26 cellular contexts compared by ENCODE assay signal in genomic region chr7:21999896-22000295, GRCh38. TPM values are rescaled to one million over a fixed set of nuclear protein-coding genes. Genes with fewer than 3 reads are reported as not detected.
DNase-seq lines count a peak whose midpoint lies in the region; ATAC-seq and TF ChIP-seq lines count a peak whose summit lies in the region.
"Had no signal": no experiment of that assay in that cellular context is flagged by ENCODE, and none has a peak within 500 bp of the region (broad histone marks: within the 10 kb centered on the region; RNA-seq: fewer than 3 reads in every experiment).

No MANE protein-coding gene starts in this region.

- no peak for TF ChIP-seq CTCF in PC-3 (conservative IDR thresholded peaks at IDR 0.05; ENCODE audit: low read depth, low read length)
- no peak for TF ChIP-seq CTCF in natural killer cell (IDR thresholded peaks at IDR 0.05)

- BruUV-seq in PC-3 (replicated peaks; lab: Mats Ljungman, UMichigan), result no TSS peak

- H3K79me2 ChIP-seq in Karpas-422 (ENCODE audit: low read length) (no peaks in the 10 kb centered on the region), PC-3 (ENCODE audit: low read length) (no peaks in the 10 kb centered on the region)

- H3K27ac ChIP-seq in Karpas-422 (ENCODE audit: low read length) (no peak overlapping the region), PC-3 (ENCODE audit: low read length) (no peak overlapping the region), epithelial cell of prostate (no peak overlapping the region)
- H3K27ac ChIP-seq: BLaER1 treated with 17β-estradiol and CSF1 and Interleukin-3, amounts not matched to agents 10 nM and 100 nM; body of pancreas; right lobe of liver; thoracic aorta; uterus had no signal

- intact Hi-C loops in PC-3 (cut with micrococcal nuclease), result loop anchor here (2.0 to 10.0 kb wide), 4 partner anchors 83 to 573 kb away; partner anchors contain the start of gene SP4
- intact Hi-C loops in natural killer cell (cut with micrococcal nuclease), result loop anchor here (2.0 kb wide), 1 partner anchor 739 kb away; no protein-coding TSS in a partner anchor

- H3K4me3 Mint-ChIP-seq in natural killer cell, result no peak overlapping the region

- H3K4me2 ChIP-seq in Karpas-422 (ENCODE audit: low read depth, low read length, poor library complexity, severe bottlenecking) (no peak overlapping the region), PC-3 (ENCODE audit: low read length) (no peak overlapping the region)
- H3K4me2 ChIP-seq: BLaER1 treated with 17β-estradiol and CSF1 and Interleukin-3, amounts not matched to agents 10 nM and 100 nM had no signal

- no peaks in the 10 kb centered on the region for H3K36me3 Mint-ChIP-seq in natural killer cell

- H3K9me3 ChIP-seq in Karpas-422 (ENCODE audit: low read length), result no peaks in the 10 kb centered on the region
- H3K9me3 ChIP-seq in PC-3 (ENCODE audit: low read length), result no peaks in the 10 kb centered on the region
- H3K9me3 ChIP-seq: BLaER1 treated with 17β-estradiol and CSF1 and Interleukin-3, amounts not matched to agents 10 nM and 100 nM; body of pancreas; right lobe of liver; thoracic aorta; uterus had no signal

- H3K9me3 Mint-ChIP-seq in natural killer cell, result no peaks in the 10 kb centered on the region

- H4K20me1 ChIP-seq in Karpas-422 (ENCODE audit: insufficient read depth, low read depth, low read length) (no peaks in the 10 kb centered on the region), PC-3 (ENCODE audit: low read length) (no peaks in the 10 kb centered on the region)
- H4K20me1 ChIP-seq: BLaER1 treated with 17β-estradiol and CSF1 and Interleukin-3, amounts not matched to agents 10 nM and 100 nM had no signal

- no peak overlapping the region for H3K4me3 ChIP-seq in Karpas-422 (ENCODE audit: low read length)
- no peak overlapping the region for H3K4me3 ChIP-seq in PC-3 (ENCODE audit: low read length)
- H3K4me3 ChIP-seq: BLaER1 treated with 17β-estradiol and CSF1 and Interleukin-3, amounts not matched to agents 10 nM and 100 nM; body of pancreas; GM12878; K562; lung; right lobe of liver; thoracic aorta; uterus had no signal

- H3K9me2 ChIP-seq in Karpas-422 (replicated peaks; ENCODE audit: insufficient read depth, low read length) (no peaks in the 10 kb centered on the region), PC-3 (replicated peaks; ENCODE audit: low read length) (no peaks in the 10 kb centered on the region)

- H2AFZ ChIP-seq in Karpas-422 (ENCODE audit: low read length), result peak overlapping the region; percentile 62; the same call in 1 of the 2 replicates
- no peak overlapping the region for H2AFZ ChIP-seq in PC-3 (ENCODE audit: low read length)

- ATAC-seq in PC-3 (no peak), esophagus mucosa (no peak), natural killer cell (no peak)
- ATAC-seq: body of pancreas, GM12878, K562, right lobe of liver had no signal

- H3K27me3 Mint-ChIP-seq in natural killer cell (ENCODE audit: low read depth in 2 of 2), result peaks cover 3 to 22% of the 10 kb centered on the region in 2 donors

- no peaks in the 10 kb centered on the region for H3K36me3 ChIP-seq in Karpas-422 (ENCODE audit: insufficient read depth, low read length)
- H3K36me3 ChIP-seq in PC-3 (ENCODE audit: low read depth, low read length), result no peaks in the 10 kb centered on the region
- H3K36me3 ChIP-seq: BLaER1 treated with 17β-estradiol and CSF1 and Interleukin-3, amounts not matched to agents 10 nM and 100 nM; right lobe of liver; thoracic aorta; uterus had no signal

- no peaks in the 10 kb centered on the region for H3F3A ChIP-seq in PC-3 (ENCODE audit: low read length, unreplicated experiment)

- POLR2A ChIA-PET in PC-3 (lab: Charles Lee; ENCODE audit: unreplicated experiment), result no interaction called here

- no peak overlapping the region for H3K27ac Mint-ChIP-seq in natural killer cell

- CTCF ChIA-PET in PC-3 (lab: Charles Lee), result no interaction called here

- peaks cover 25% of the 10 kb centered on the region for H3K4me1 ChIP-seq in Karpas-422 (ENCODE audit: low read length)
- no peaks in the 10 kb centered on the region for H3K4me1 ChIP-seq in PC-3 (ENCODE audit: insufficient read depth, low read length)
- H3K4me1 ChIP-seq: BLaER1 treated with 17β-estradiol and CSF1 and Interleukin-3, amounts not matched to agents 10 nM and 100 nM; body of pancreas; right lobe of liver; uterus had no signal

- DNase-seq in Daoy (ENCODE audit: low read depth) (peak; percentile 56), Karpas-422 (no peak), PC-3 (peak; percentile 4), epithelial cell of prostate (ENCODE audit: low read depth, low spot score) (peak; percentile 16), iPS-NIHi11 (ENCODE audit: low spot score) (no peak), natural killer cell (no peak), mucosa of gallbladder (ENCODE audit: low spot score) (no peak)
- DNase-seq: activated effector memory CD4-positive, alpha-beta T cell treated with anti-CD3 and anti-CD28 coated beads, Interleukin-2, amount 50 U/mL, for 16 hours; body of pancreas; COR-L47; DMS79; effector memory CD4-positive, alpha-beta T cell; NCI-H1092 treated with DMSO at 0.1 percent for 48 hours; NCI-H2029; posterior cingulate gyrus; right lobe of liver; SHP77; stimulated activated CD4-positive, alpha-beta T cell treated with anti-CD3 and anti-CD28 coated beads, Interleukin-12 subunit alpha, Interleukin-12 subunit beta, amount 100 ng/mL, for 4 hours; stimulated activated naive CD4-positive, alpha-beta T cell treated with Interleukin-2 at 50 U/mL for 16 hours; uterus had no signal

- H3K27me3 ChIP-seq in Karpas-422 (ENCODE audit: low read length) (no peaks in the 10 kb centered on the region), PC-3 (ENCODE audit: low read length) (peaks cover 21% of the 10 kb centered on the region)
- H3K27me3 ChIP-seq: BLaER1 treated with 17β-estradiol and CSF1 and Interleukin-3, amounts not matched to agents 10 nM and 100 nM; body of pancreas; right lobe of liver; uterus had no signal

- H3K9ac ChIP-seq in Karpas-422 (ENCODE audit: low read length) (no peak overlapping the region), PC-3 (ENCODE audit: low read length) (no peak overlapping the region)
- H3K9ac ChIP-seq: BLaER1 treated with 17β-estradiol and CSF1 and Interleukin-3, amounts not matched to agents 10 nM and 100 nM had no signal

- peaks cover 5 to 6% of the 10 kb centered on the region in 2 donors for H3K4me1 Mint-ChIP-seq in natural killer cell

RNA-seq across cellular contexts. Expression of gene CDCA7L, which starts 54.2 kb away (rescaled TPM):
- total RNA-seq in Daoy (2014; rRNA removed; shearing (Covaris generic)), result 102 and 166 TPM in 2 replicates
- 278 and 314 TPM in 2 replicates for total RNA-seq in Karpas-422 (2014; rRNA removed; shearing (Covaris generic); ENCODE audit: low replicate concordance)
- total RNA-seq in PC-3 (2014; rRNA removed), result 59.9 and 78.4 TPM in 2 replicates
- 10.7 TPM for total RNA-seq in esophagus mucosa
- total RNA-seq in natural killer cell, result 1 to 10 TPM; 3.1 to 5.0 (median 4.5) TPM
- total RNA-seq in mucosa of gallbladder, result 15.4 TPM

Comparison
In these comparisons a context has a peak if more than half of its experiments do, and no peak if none do; other contexts are left out.
1. DNase-seq: peak in Daoy (single experiment), PC-3 (single experiment) and epithelial cell of prostate (single experiment); none in Karpas-422 (single experiment), iPS-NIHi11 (single experiment), natural killer cell (single experiment) and mucosa of gallbladder (single experiment).